In the genomic region with DNA sequence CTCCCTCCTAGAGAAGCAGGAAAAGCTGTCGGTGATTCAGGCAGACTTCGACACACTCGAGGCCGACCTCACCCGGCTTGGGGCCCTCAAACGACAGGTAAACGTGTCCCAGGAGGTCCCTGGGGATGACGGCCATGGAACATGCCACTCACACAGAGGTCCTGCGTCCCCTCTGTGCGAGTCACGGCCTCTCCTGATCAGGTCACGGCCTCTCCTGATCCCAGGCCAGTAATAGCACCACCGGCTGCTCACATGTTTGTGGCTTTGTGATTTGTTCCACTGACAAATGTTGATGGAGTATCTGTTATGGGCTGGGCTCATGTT, we compare ENCODE assay signal across 23 cellular contexts.
"Had no signal": no experiment of that assay in that cellular context is flagged by ENCODE, and none has a peak within 500 bp of the region (broad histone marks: within the 10 kb centered on the region; RNA-seq: fewer than 3 reads in every experiment).

No MANE protein-coding gene starts in this region.

- H3K27me3 ChIP-seq: adrenal gland, ascending aorta, breast epithelium had no signal

- H3K36me3 ChIP-seq: adrenal gland, ascending aorta, breast epithelium, neural progenitor cell, spleen, thoracic aorta had no signal

- H3K4me3 Mint-ChIP-seq: activated naive CD8-positive, alpha-beta T cell; activated T-cell treated with anti-CD3 and anti-CD28 coated beads, Interleukin-2, amount 50 U/mL, for 4 hours had no signal

- H3K36me3 Mint-ChIP-seq: activated naive CD8-positive, alpha-beta T cell; type B pancreatic cell had no signal

- H3K4me2 ChIP-seq: neural progenitor cell, SK-N-SH had no signal

- H3K9ac ChIP-seq: neural progenitor cell, SK-N-SH had no signal

- H3K27ac Mint-ChIP-seq: activated naive CD8-positive, alpha-beta T cell; activated T-helper 2 cell treated with anti-CD3 and anti-CD28 coated beads, Interferon-gamma antibody, Interleukin-2, Interleukin-4, amounts not matched to agents 10 μg/mL and 5 μg/mL and 100 μg/mL, durations not matched to agents 14 hours and 24 hours and 36 hours; progenitor cell of endocrine pancreas; type B pancreatic cell had no signal

- H3K27ac ChIP-seq: adrenal gland, ascending aorta, breast epithelium, coronary artery, neural progenitor cell, spleen, thoracic aorta had no signal

- H2AFZ ChIP-seq: neural progenitor cell had no signal

- DNase-seq: activated CD4-positive, alpha-beta T cell treated with anti-CD3 and anti-CD28 coated beads, Interleukin-2, amount 50 U/mL, for 48 hours; activated CD4-positive, CD25-positive, alpha-beta regulatory T cell treated with anti-CD3 and anti-CD28 coated beads, Interleukin-2, amount 50 U/mL, for 72 hours; activated CD8-positive, alpha-beta memory T cell treated with anti-CD3 and anti-CD28 coated beads, Interleukin-2, amount 50 U/mL, for 48 hours; activated naive CD4-positive, alpha-beta T cell; activated T-cell treated with anti-CD3 and anti-CD28 coated beads, Interleukin-2, amount 50 U/mL, for 4 hours; erythroblast; left ventricle myocardium superior; mammary epithelial cell; midbrain; stimulated activated CD4-positive, alpha-beta T cell treated with anti-CD3 and anti-CD28 coated beads, Interleukin-4, amount 100 ng/mL, for 24 hours; stimulated activated naive CD4-positive, alpha-beta T cell treated with Interleukin-2 at 50 U/mL for 16 hours had no signal

- H3K9me3 Mint-ChIP-seq: activated T-cell treated with anti-CD3 and anti-CD28 coated beads, Interleukin-2, amount 50 U/mL, for 4 hours; activated T-helper 2 cell treated with anti-CD3 and anti-CD28 coated beads, Interferon-gamma antibody, Interleukin-2, Interleukin-4, amounts not matched to agents 10 μg/mL and 5 μg/mL and 100 μg/mL, durations not matched to agents 14 hours and 24 hours and 36 hours; neural progenitor cell; type B pancreatic cell had no signal

- H3K4me3 ChIP-seq: adrenal gland, ascending aorta, breast epithelium, coronary artery, neural progenitor cell, spleen, thoracic aorta had no signal

- H3K27me3 Mint-ChIP-seq: activated naive CD8-positive, alpha-beta T cell; progenitor cell of endocrine pancreas; type B pancreatic cell had no signal

- H3K9me3 ChIP-seq: adrenal gland, ascending aorta, breast epithelium, SK-N-SH, spleen, thoracic aorta had no signal
